1 cellular context compared by ENCODE assay signal in the genomic region with DNA sequence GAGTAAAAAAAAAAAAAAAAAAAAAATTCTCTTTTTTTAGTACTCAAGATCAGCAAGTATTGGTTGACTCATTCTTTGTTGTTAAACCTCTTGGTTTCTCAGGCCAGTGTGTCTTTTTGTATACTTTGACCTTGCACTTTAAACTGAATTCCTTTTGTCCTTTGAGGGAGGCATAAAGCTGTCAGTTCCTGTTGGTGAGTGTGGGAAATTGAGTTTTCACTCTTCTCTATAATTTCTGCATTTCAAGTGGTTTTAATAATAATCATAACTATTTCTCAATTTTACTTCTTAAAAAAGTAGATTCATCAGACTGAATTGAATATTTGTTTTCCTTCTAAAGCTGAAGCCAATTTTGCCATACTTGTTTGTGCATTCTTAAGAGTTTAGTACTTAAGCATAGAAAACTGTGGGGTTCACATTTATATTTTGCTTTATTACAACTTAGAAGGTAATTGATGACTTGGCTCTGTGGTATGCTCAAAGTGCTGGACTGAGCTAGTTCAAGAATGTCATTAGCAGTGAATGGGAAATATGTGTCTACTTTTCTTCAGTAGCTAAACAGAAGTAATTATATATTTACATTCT.
TF ChIP-seq lines count a peak whose summit lies in the region.

No MANE protein-coding gene starts in this region.

TF ChIP-seq in H1, 55 proteins besides CTCF, POLR2A, EP300 and RAD21 (continued from another document):
- TF ChIP-seq SUZ12 (IDR thresholded peaks at IDR 0.05; ENCODE audit: low read length): no peak
- no peak for TF ChIP-seq GTF2F1 (IDR thresholded peaks at IDR 0.05; ENCODE audit: borderline replicate concordance, low read depth, low read length)
- no peak for TF ChIP-seq SIRT6 (IDR thresholded peaks at IDR 0.05; ENCODE audit: low read length)
- TF ChIP-seq EGR1 (IDR thresholded peaks at IDR 0.05; ENCODE audit: borderline replicate concordance, low read depth, low read length): no peak
- no peak for TF ChIP-seq RNF2 (IDR thresholded peaks at IDR 0.05; ENCODE audit: borderline replicate concordance, low read depth, low read length, missing control alignments, poor library complexity, severe bottlenecking)
- no peak for TF ChIP-seq NANOG (IDR thresholded peaks at IDR 0.05; ENCODE audit: insufficient read depth, low read depth, low read length, poor library complexity, severe bottlenecking)
- TF ChIP-seq PHF8 (conservative IDR thresholded peaks at IDR 0.05; ENCODE audit: low read depth, low read length): no peak
